Comparison of ENCODE assay signal across 34 cellular contexts in genomic region chr18:26073742-26074141, GRCh38. TPM values are rescaled to one million over a fixed set of nuclear protein-coding genes. Genes with fewer than 3 reads are reported as not detected.
DNase-seq lines count a peak whose midpoint lies in the region; ATAC-seq and TF ChIP-seq lines count a peak whose summit lies in the region.
"Had no signal": no experiment of that assay in that cellular context is flagged by ENCODE, and none has a peak within 500 bp of the region (broad histone marks: within the 10 kb centered on the region; RNA-seq: fewer than 3 reads in every experiment).

No MANE protein-coding gene starts in this region.

- H3K4me3 ChIP-seq in Karpas-422 (ENCODE audit: low read length) (no peak overlapping the region), fibroblast of the aortic adventitia (ENCODE audit: low read depth, low read length) (no peak overlapping the region), mammary epithelial cell (replicated peaks in 1 of 3; ENCODE audit: insufficient read depth in 1 of 3, low read depth in 2 of 3, low read length in 3 of 3) (no peak overlapping the region)
- H3K4me3 ChIP-seq: BLaER1, left lung, neural progenitor cell, SJCRH30, stomach, tibial nerve had no signal

- H3K9me3 ChIP-seq in Karpas-422 (ENCODE audit: low read length) (no peaks in the 10 kb centered on the region), mammary epithelial cell (replicated peaks; ENCODE audit: insufficient read depth, low read length) (no peaks in the 10 kb centered on the region)
- H3K9me3 ChIP-seq: SJCRH30 had no signal

- H3K4me1 Mint-ChIP-seq in activated CD4-positive, alpha-beta T cell treated with anti-CD3 and anti-CD28 coated beads for 36 hours: peaks cover 18% of the 10 kb centered on the region
- H3K4me1 Mint-ChIP-seq: neural progenitor cell, WTC11 had no signal

- no peak for ATAC-seq in activated CD4-positive, alpha-beta T cell treated with anti-CD3 and anti-CD28 coated beads for 36 hours
- ATAC-seq: activated naive CD8-positive, alpha-beta T cell treated with anti-CD3 and anti-CD28 coated beads, Interleukin-2, amount 50 U/mL, for 24 hours; left lung; sciatic nerve; WTC11 had no signal

- H3K9me2 ChIP-seq in Karpas-422 (replicated peaks; ENCODE audit: insufficient read depth, low read length): no peaks in the 10 kb centered on the region

- peaks cover 12% of the 10 kb centered on the region for H3K9me3 Mint-ChIP-seq in activated CD4-positive, alpha-beta T cell treated with anti-CD3 and anti-CD28 coated beads for 36 hours (ENCODE audit: low read depth)
- H3K9me3 Mint-ChIP-seq: immature natural killer cell, WTC11 had no signal

- no peak overlapping the region for H3K4me3 Mint-ChIP-seq in activated CD4-positive, alpha-beta T cell treated with anti-CD3 and anti-CD28 coated beads for 36 hours
- H3K4me3 Mint-ChIP-seq: activated naive CD8-positive, alpha-beta T cell treated with anti-CD3 and anti-CD28 coated beads, Interleukin-2, amount 50 U/mL, for 24 hours; neural progenitor cell; WTC11 had no signal

- no peaks in the 10 kb centered on the region for H4K20me1 ChIP-seq in Karpas-422 (ENCODE audit: insufficient read depth, low read depth, low read length)
- no peaks in the 10 kb centered on the region for H4K20me1 ChIP-seq in mammary epithelial cell (ENCODE audit: insufficient read depth, low read length)
- H4K20me1 ChIP-seq: BLaER1 had no signal

- H3K4me2 ChIP-seq in Karpas-422 (ENCODE audit: low read depth, low read length, poor library complexity, severe bottlenecking) (no peak overlapping the region), mammary epithelial cell (ENCODE audit: insufficient read depth, low read depth, low read length) (no peak overlapping the region)
- H3K4me2 ChIP-seq: BLaER1, neural progenitor cell had no signal

- dilution Hi-C loops in mammary epithelial cell (cut with HindIII; ENCODE audit: low sequenced_read_pairs): no loop called here

- peak overlapping the region; percentile 63 for H3K27ac ChIP-seq in Karpas-422 (ENCODE audit: low read length)
- no peak overlapping the region for H3K27ac ChIP-seq in mammary epithelial cell (ENCODE audit: insufficient read depth, low read depth, low read length)
- H3K27ac ChIP-seq: BLaER1, brain microvascular endothelial cell, left lung, neural progenitor cell, SJCRH30, tibial nerve had no signal

- no peak for TF ChIP-seq CTCF in fibroblast of the aortic adventitia (IDR thresholded peaks at IDR 0.05; ENCODE audit: insufficient read depth, low read length)
- no peak for TF ChIP-seq CTCF in mammary epithelial cell (conservative IDR thresholded peaks at IDR 0.05 in 1 of 2, IDR thresholded peaks at IDR 0.05 in 1 of 2; ENCODE audit: extremely low read depth in 1 of 2, insufficient read depth in 1 of 2, low read depth in 1 of 2, low read length in 2 of 2)

- peaks cover 68% of the 10 kb centered on the region for H3K36me3 Mint-ChIP-seq in activated CD4-positive, alpha-beta T cell treated with anti-CD3 and anti-CD28 coated beads for 36 hours (ENCODE audit: low read depth)

- no peaks in the 10 kb centered on the region for H3K27me3 ChIP-seq in Karpas-422 (ENCODE audit: low read length)
- no peaks in the 10 kb centered on the region for H3K27me3 ChIP-seq in mammary epithelial cell (ENCODE audit: insufficient read depth, low read length)
- H3K27me3 ChIP-seq: BLaER1, brain microvascular endothelial cell, left lung, neural progenitor cell, SJCRH30, stomach, tibial nerve had no signal

- H3K9ac ChIP-seq in Karpas-422 (ENCODE audit: low read length) (no peak overlapping the region), mammary epithelial cell (ENCODE audit: insufficient read depth, low read length) (no peak overlapping the region)
- H3K9ac ChIP-seq: BLaER1, neural progenitor cell had no signal

- WGBS in mammary epithelial cell (ENCODE audit: low coverage, missing lambda C conversion rate): 76% methylated on average over 2 of the region's 2 CpGs

- CTCF ChIA-PET in mammary epithelial cell (lab: Charles Lee; ENCODE audit: low non-redundant PET): no interaction called here
- CTCF ChIA-PET in activated CD4-positive, alpha-beta T cell treated with anti-CD3 and anti-CD28 coated beads for 36 hours (lab: Charles Lee): no interaction called here

- H3K27me3 Mint-ChIP-seq in activated CD4-positive, alpha-beta T cell treated with anti-CD3 and anti-CD28 coated beads for 36 hours: no peaks in the 10 kb centered on the region
- H3K27me3 Mint-ChIP-seq: activated naive CD8-positive, alpha-beta T cell treated with anti-CD3 and anti-CD28 coated beads, Interleukin-2, amount 50 U/mL, for 24 hours; progenitor cell of endocrine pancreas had no signal

- BruUV-seq in mammary epithelial cell (replicated peaks; lab: Mats Ljungman, UMichigan): no TSS peak

- intact Hi-C loops in mammary epithelial cell (cut with micrococcal nuclease): no loop called here
- intact Hi-C loops in activated CD4-positive, alpha-beta T cell treated with anti-CD3 and anti-CD28 coated beads for 36 hours (cut with DNase I, micrococcal nuclease): no loop called here

- DNase-seq in Karpas-422 (no peak), amniotic epithelial cell (ENCODE audit: low read depth) (peak; percentile 30), fibroblast of the aortic adventitia (ENCODE audit: low read depth) (peak; percentile 17), putamen (ENCODE audit: low spot score) (peak; percentile 23), mammary epithelial cell (no peak), T1000 (lab: John Stamatoyannopoulos, UW) (no peak), dermis blood vessel endothelial cell (no peak)
- no peak for DNase-seq in activated CD4-positive, alpha-beta T cell treated with anti-CD3 and anti-CD28 coated beads for 36 hours
- DNase-seq: activated CD4-positive, alpha-beta T cell treated with anti-CD3 and anti-CD28 coated beads, Interleukin-2, amount 50 U/mL, for 4 hours; activated naive CD4-positive, alpha-beta T cell; activated naive CD8-positive, alpha-beta T cell treated with anti-CD3 and anti-CD28 coated beads, Interleukin-2, amount 50 U/mL, for 24 hours; brain microvascular endothelial cell; effector CD4-positive, alpha-beta T cell; immature natural killer cell; KG1; left lung; mesendoderm; MM.1S; NCI-H2029 treated with DMSO at 0.1 percent for 48 hours; NCI-H526; SJCRH30; stimulated activated CD4-positive, alpha-beta T cell treated with anti-CD3 and anti-CD28 coated beads, Interleukin-12 subunit alpha, Interleukin-12 subunit beta, amount 100 ng/mL, for 4 hours; stimulated activated CD4-positive, alpha-beta T cell treated with anti-CD3 and anti-CD28 coated beads, Interleukin-2, amount 100 ng/mL, for 48 hours; stomach had no signal

- in situ Hi-C loops in mammary epithelial cell (cut with MboI; ENCODE audit: low sequenced_read_pairs in 2 of 2): no loop called here

- H3K79me2 ChIP-seq in Karpas-422 (ENCODE audit: low read length) (peaks cover 95% of the 10 kb centered on the region), mammary epithelial cell (ENCODE audit: insufficient read depth, low read length) (peaks cover 91% of the 10 kb centered on the region)

- peaks cover 88% of the 10 kb centered on the region for H3K36me3 ChIP-seq in Karpas-422 (ENCODE audit: insufficient read depth, low read length)
- peaks cover 29% of the 10 kb centered on the region for H3K36me3 ChIP-seq in mammary epithelial cell (ENCODE audit: insufficient read depth, low read length)

- H2AFZ ChIP-seq in Karpas-422 (ENCODE audit: low read length): no peak overlapping the region
- no peak overlapping the region for H2AFZ ChIP-seq in mammary epithelial cell (ENCODE audit: low read depth, low read length)
- H2AFZ ChIP-seq: neural progenitor cell had no signal

- POLR2A ChIA-PET in activated CD4-positive, alpha-beta T cell treated with anti-CD3 and anti-CD28 coated beads for 36 hours (lab: Charles Lee): no interaction called here

- H3K4me1 ChIP-seq in Karpas-422 (ENCODE audit: low read length) (peaks cover 13% of the 10 kb centered on the region), mammary epithelial cell (ENCODE audit: insufficient read depth, low read length) (no peaks in the 10 kb centered on the region)
- H3K4me1 ChIP-seq: BLaER1, left lung, neural progenitor cell, SJCRH30 had no signal

- no peak overlapping the region for H3K27ac Mint-ChIP-seq in activated CD4-positive, alpha-beta T cell treated with anti-CD3 and anti-CD28 coated beads for 36 hours
- H3K27ac Mint-ChIP-seq: activated naive CD8-positive, alpha-beta T cell treated with anti-CD3 and anti-CD28 coated beads, Interleukin-2, amount 50 U/mL, for 24 hours; neural progenitor cell; progenitor cell of endocrine pancreas; WTC11 had no signal

RNA-seq across cellular contexts. Expression of gene SS18, which starts 16.7 kb away (rescaled TPM):
- total RNA-seq in Karpas-422 (2014; rRNA removed; shearing (Covaris generic); ENCODE audit: low replicate concordance): 123 and 146 TPM in 2 replicates
- 22.2 and 103 TPM in 2 replicates for total RNA-seq in fibroblast of the aortic adventitia (ENCODE audit: low replicate concordance)
- total RNA-seq in mammary epithelial cell: 100 to 1,000 TPM in 1 of 2 donors, 10 to 100 TPM in 1; 99.7 to 137 TPM
- polyA plus RNA-seq in mammary epithelial cell: 142 TPM
- 52.4 TPM for polyA minus RNA-seq in mammary epithelial cell
- 10 to 100 TPM; 57.8 to 69.7 TPM for total RNA-seq in activated CD4-positive, alpha-beta T cell treated with anti-CD3 and anti-CD28 coated beads for 36 hours
- total RNA-seq in dermis blood vessel endothelial cell: 84.9 and 97.9 TPM in 2 replicates

RNA-seq across cellular contexts. Expression of gene PSMA8, which starts 59.9 kb away (rescaled TPM):
- total RNA-seq in Karpas-422 (2014; rRNA removed; shearing (Covaris generic); ENCODE audit: low replicate concordance): not detected in 2 replicates
- total RNA-seq in fibroblast of the aortic adventitia (ENCODE audit: low replicate concordance) (not detected in 2 replicates), mammary epithelial cell (not detected), dermis blood vessel endothelial cell (not detected in 2 replicates)
- not detected for polyA plus RNA-seq in mammary epithelial cell
- not detected for polyA minus RNA-seq in mammary epithelial cell
- total RNA-seq in activated CD4-positive, alpha-beta T cell treated with anti-CD3 and anti-CD28 coated beads for 36 hours: 1 to 10 TPM; 1.4 to 2.0 TPM
- total RNA-seq: cerebellum, glomerular endothelial cell, myocyte, RPMI7951, sciatic nerve, SJCRH30, stomach, tibial nerve, WTC11 had no signal

Comparison
In these comparisons a context has a peak if more than half of its experiments do, and no peak if none do; other contexts are left out.
1. DNase-seq: peak in amniotic epithelial cell (single experiment), fibroblast of the aortic adventitia (single experiment) and putamen (single experiment); none in Karpas-422 (single experiment), mammary epithelial cell (single experiment), activated CD4-positive, alpha-beta T cell treated with anti-CD3 and anti-CD28 coated beads for 36 hours (single experiment), T1000 (single experiment) and dermis blood vessel endothelial cell (single experiment).